In genomic region chr6:112016335-112016734, GRCh38 we compare ENCODE assay signal across 13 cellular contexts. TPM values are rescaled to one million over a fixed set of nuclear protein-coding genes. Genes with fewer than 3 reads are reported as not detected.
A peak's percentile ranks its signal among the peaks of the same experiment; 100 is the strongest.
DNase-seq lines count a peak whose midpoint lies in the region; ATAC-seq, FAIRE-seq and TF ChIP-seq lines count a peak whose summit lies in the region.
"Had no signal": no experiment of that assay in that cellular context is flagged by ENCODE, and none has a peak within 500 bp of the region (broad histone marks: within the 10 kb centered on the region; RNA-seq: fewer than 3 reads in every experiment).

No MANE protein-coding gene starts in this region.

- H3K9me3 Mint-ChIP-seq in CD4-positive, CD25-positive, alpha-beta regulatory T cell, result peaks cover 0 to 2% (median 0%) of the 10 kb centered on the region in 7 donors
- H3K9me3 Mint-ChIP-seq: naive thymus-derived CD4-positive, alpha-beta T cell had no signal

- no peaks in the 10 kb centered on the region for H3K27me3 ChIP-seq in CD4-positive, CD25-positive, alpha-beta regulatory T cell (ENCODE audit: control insufficient read depth, insufficient read depth, low read length)
- H3K27me3 ChIP-seq in endothelial cell of umbilical vein (ENCODE audit: control insufficient read depth in 2 of 2, insufficient read depth in 2 of 2, low read length in 2 of 2) (no peaks in the 10 kb centered on the region), pancreas (no peaks in the 10 kb centered on the region), PC-9 (ENCODE audit: insufficient read depth, low read depth) (no peaks in the 10 kb centered on the region)

- no peak for ATAC-seq in CD4-positive, CD25-positive, alpha-beta regulatory T cell (ENCODE audit: low read depth in 2 of 2)
- ATAC-seq in pancreas (no peak), HG03342 (IDR thresholded peaks at IDR 0.05; ENCODE audit: unreplicated experiment) (no peak)
- ATAC-seq: naive thymus-derived CD4-positive, alpha-beta T cell had no signal

- no peaks in the 10 kb centered on the region for H3K36me3 Mint-ChIP-seq in CD4-positive, CD25-positive, alpha-beta regulatory T cell
- H3K36me3 Mint-ChIP-seq: naive thymus-derived CD4-positive, alpha-beta T cell had no signal

- intact Hi-C loops in endothelial cell of umbilical vein (cut with micrococcal nuclease), result no loop called here
- intact Hi-C loops in pancreas (cut with DNase I), result no loop called here
- intact Hi-C loops in PC-9 (cut with micrococcal nuclease; ENCODE audit: unreplicated experiment), result no loop called here

- BruUV-seq in endothelial cell of umbilical vein (replicated peaks; lab: Mats Ljungman, UMichigan), result no TSS peak
- BruUV-seq in PC-9 (replicated peaks; lab: Mats Ljungman, UMichigan), result no TSS peak

- H2AFZ ChIP-seq in endothelial cell of umbilical vein (ENCODE audit: low read depth, low read length) (no peak overlapping the region), PC-9 (no peak overlapping the region)

- CTCF ChIA-PET in endothelial cell of umbilical vein (lab: Charles Lee) (interaction anchor here (0.8 to 3.0 kb wide), 5 partner anchors 8 to 27 kb away, joined by 3 to 13 read pairs (median 3); no protein-coding TSS in a partner anchor), PC-9 (lab: Charles Lee) (interaction anchor here (0.6 kb wide), 1 partner anchor 400 kb away, joined by 3 read pairs; no protein-coding TSS in a partner anchor)

- H3K27me3 Mint-ChIP-seq in CD4-positive, CD25-positive, alpha-beta regulatory T cell, result peaks cover 9% of the 10 kb centered on the region
- H3K27me3 Mint-ChIP-seq: naive thymus-derived CD4-positive, alpha-beta T cell had no signal

- peak; percentile 4 for FAIRE-seq in endothelial cell of umbilical vein (lab: Jason Lieb, UNC)
- no peak for FAIRE-seq in pancreas (lab: Jason Lieb, UNC)

- no peaks in the 10 kb centered on the region for H4K20me1 ChIP-seq in endothelial cell of umbilical vein (replicated peaks; ENCODE audit: control insufficient read depth, extremely low read depth, insufficient read depth, low read length)
- H4K20me1 ChIP-seq in PC-9 (ENCODE audit: insufficient read depth), result no peaks in the 10 kb centered on the region

- H3K4me3 Mint-ChIP-seq in CD4-positive, CD25-positive, alpha-beta regulatory T cell, result peak overlapping the region in 2 of 4 donors; percentile 14 to 56

- H3K4me2 ChIP-seq in endothelial cell of umbilical vein (ENCODE audit: insufficient read depth, low read length) (no peak overlapping the region), PC-9 (no peak overlapping the region)

- H3K4me1 ChIP-seq in CD4-positive, CD25-positive, alpha-beta regulatory T cell (ENCODE audit: control insufficient read depth, insufficient read depth, low read length, poor library complexity, severe bottlenecking), result no peaks in the 10 kb centered on the region
- H3K4me1 ChIP-seq in endothelial cell of umbilical vein (ENCODE audit: control insufficient read depth, extremely low read depth, insufficient read depth, low read length) (peaks cover 16% of the 10 kb centered on the region), pancreas (peaks cover 0 to 10% (median 9%) of the 10 kb centered on the region in 3 donors), PC-9 (replicated peaks; ENCODE audit: insufficient read depth) (0 out of 2 replicates have a peak, but pooled peaks cover 4% of the 10 kb centered on the region)

- POLR2A ChIA-PET in endothelial cell of umbilical vein (lab: Charles Lee) (no interaction called here), PC-9 (lab: Charles Lee; ENCODE audit: unreplicated experiment) (no interaction called here)

- no peaks in the 10 kb centered on the region for H3F3A ChIP-seq in PC-9 (ENCODE audit: insufficient read depth, low read depth)

- no peak for TF ChIP-seq CTCF in endothelial cell of umbilical vein (IDR thresholded peaks at IDR 0.05; ENCODE audit: extremely low read depth in 1 of 2, insufficient read depth in 1 of 2, low read depth in 1 of 2, low read length in 2 of 2)
- no peak for TF ChIP-seq CTCF in pancreas (IDR thresholded peaks at IDR 0.05)
- TF ChIP-seq CTCF in PC-9 (conservative IDR thresholded peaks at IDR 0.05), result no peak

- peaks cover 4 to 48% (median 14%) of the 10 kb centered on the region in 4 donors for H3K4me1 Mint-ChIP-seq in CD4-positive, CD25-positive, alpha-beta regulatory T cell

- no peaks in the 10 kb centered on the region for H3K9me3 ChIP-seq in CD4-positive, CD25-positive, alpha-beta regulatory T cell (ENCODE audit: control insufficient read depth in 2 of 2, low read length in 2 of 2)
- H3K9me3 ChIP-seq in endothelial cell of umbilical vein (replicated peaks; ENCODE audit: control insufficient read depth, insufficient read depth, low read length) (no peaks in the 10 kb centered on the region), pancreas (no peaks in the 10 kb centered on the region), PC-9 (ENCODE audit: insufficient read depth, low read depth) (no peaks in the 10 kb centered on the region)

- no peak for TF ChIP-seq POLR2A in endothelial cell of umbilical vein (IDR thresholded peaks at IDR 0.05; ENCODE audit: low read depth, low read length)

- H3K9me2 ChIP-seq in PC-9 (ENCODE audit: insufficient read depth), result no peaks in the 10 kb centered on the region

- H3K27ac ChIP-seq in CD4-positive, CD25-positive, alpha-beta regulatory T cell (ENCODE audit: insufficient read depth, low read length, poor library complexity, severe bottlenecking), result no peak overlapping the region
- H3K27ac ChIP-seq in endothelial cell of umbilical vein (ENCODE audit: insufficient read depth, low read depth, low read length) (no peak overlapping the region), pancreas (no peak overlapping the region), PC-9 (no peak overlapping the region)

- no peaks in the 10 kb centered on the region for H3K9me1 ChIP-seq in endothelial cell of umbilical vein (replicated peaks; ENCODE audit: control insufficient read depth, extremely low read depth, insufficient read depth, low read length)

- H3K9ac ChIP-seq in endothelial cell of umbilical vein (replicated peaks; ENCODE audit: extremely low read depth, insufficient read depth, low read length), result no peak overlapping the region

- H3K36me3 ChIP-seq in CD4-positive, CD25-positive, alpha-beta regulatory T cell (ENCODE audit: control insufficient read depth, insufficient read depth, low read length), result no peaks in the 10 kb centered on the region
- no peaks in the 10 kb centered on the region for H3K36me3 ChIP-seq in endothelial cell of umbilical vein (ENCODE audit: control insufficient read depth in 2 of 2, extremely low read depth in 1 of 2, insufficient read depth in 2 of 2, low read length in 2 of 2)
- no peaks in the 10 kb centered on the region for H3K36me3 ChIP-seq in pancreas
- H3K36me3 ChIP-seq in PC-9 (ENCODE audit: low read depth), result no peaks in the 10 kb centered on the region

- dilution Hi-C loops in endothelial cell of umbilical vein (cut with MboI; ENCODE audit: extremely low pct_ligation_motif_present, low sequenced_read_pairs), result no loop called here

- H3K27ac Mint-ChIP-seq in CD4-positive, CD25-positive, alpha-beta regulatory T cell, result peak overlapping the region; percentile 3 to 48 (median 14)

- no peaks in the 10 kb centered on the region for H3K79me2 ChIP-seq in endothelial cell of umbilical vein (ENCODE audit: control insufficient read depth, insufficient read depth, low read length)
- no peaks in the 10 kb centered on the region for H3K79me2 ChIP-seq in PC-9 (ENCODE audit: low read depth)

- no peak overlapping the region for H3K4me3 ChIP-seq in CD4-positive, CD25-positive, alpha-beta regulatory T cell (ENCODE audit: low read depth, low read length)
- H3K4me3 ChIP-seq in endothelial cell of umbilical vein (replicated peaks in 1 of 3; ENCODE audit: insufficient read depth in 1 of 3, low read depth in 1 of 3, low read length in 3 of 3) (no peak overlapping the region), pancreas (no peak overlapping the region), PC-9 (no peak overlapping the region)

- no peak for DNase-seq in CD4-positive, CD25-positive, alpha-beta regulatory T cell
- peak; percentile 34 for DNase-seq in M059J (ENCODE audit: low read depth)
- peak; percentile 45 for DNase-seq in endothelial cell of umbilical vein (ENCODE audit: low read depth, low spot score)
- DNase-seq in stimulated activated CD4-positive, alpha-beta T cell treated with anti-CD3 and anti-CD28 coated beads, Interleukin-15, amount 100 ng/mL, for 24 hours, result peak; percentile 84
- DNase-seq in SHP77 treated with DMSO at 0.1 percent for 48 hours (lab: John Stamatoyannopoulos, UW), result no peak
- no peak for DNase-seq in pancreas
- no peak for DNase-seq in PC-9
- DNase-seq: Calu3 had no signal

- 83 to 85% methylated on average over 6 of the region's 6 CpGs for WGBS in pancreas, 2 donors

TF ChIP-seq in endothelial cell of umbilical vein, 7 proteins besides CTCF, POLR2A, EP300 and RAD21:
- TF ChIP-seq POLR2AphosphoS5 (IDR thresholded peaks at IDR 0.05; ENCODE audit: insufficient read depth, low read depth, low read length), result no peak
- no peak for TF ChIP-seq FOS (IDR thresholded peaks at IDR 0.05; ENCODE audit: borderline replicate concordance, insufficient read depth, low read length)
- TF ChIP-seq GATA2 (IDR thresholded peaks at IDR 0.05; ENCODE audit: insufficient read depth, insufficient read length, low read depth, low read length), result no peak
- TF ChIP-seq MAX (IDR thresholded peaks at IDR 0.05; ENCODE audit: insufficient read depth, insufficient read length), result no peak
- no peak for TF ChIP-seq JUN (IDR thresholded peaks at IDR 0.05; ENCODE audit: borderline replicate concordance, insufficient read depth, insufficient read length, low read depth)
- no peak for TF ChIP-seq MYC (IDR thresholded peaks at IDR 0.05; ENCODE audit: low read depth, low read length)
- no peak for TF ChIP-seq EZH2 (IDR thresholded peaks at IDR 0.05; ENCODE audit: borderline replicate concordance, low read depth, low read length, severe bottlenecking)

RNA-seq across cellular contexts. Expression of gene CCN6, which starts 37.6 kb away (rescaled TPM):
- total RNA-seq in CD4-positive, CD25-positive, alpha-beta regulatory T cell, result not detected
- under 1 TPM in 3 of 4 donors, not detected in 1; 0.06 to 0.39 (median 0.11) TPM for polyA plus RNA-seq in CD4-positive, CD25-positive, alpha-beta regulatory T cell
- total RNA-seq in M059J (2014; rRNA removed; shearing (Covaris generic)), result not detected in 2 replicates
- not detected in 2 replicates for total RNA-seq in endothelial cell of umbilical vein
- not detected in 2 replicates for polyA plus RNA-seq in endothelial cell of umbilical vein
- not detected in 2 replicates for polyA plus RNA-seq in endothelial cell of umbilical vein (2011; cell fraction: cytosol; rRNA removed)
- polyA plus RNA-seq in endothelial cell of umbilical vein (2011; cell fraction: nucleus; rRNA removed), result not detected in 2 replicates
- polyA plus RNA-seq in endothelial cell of umbilical vein (2012), result 0.08 and 0.12 TPM in 2 replicates
- polyA minus RNA-seq in endothelial cell of umbilical vein, result not detected in 2 replicates
- not detected for polyA minus RNA-seq in endothelial cell of umbilical vein (2011; cell fraction: cytosol; rRNA and poly(A)+ RNA removed)
- not detected in 2 replicates for polyA minus RNA-seq in endothelial cell of umbilical vein (2011; cell fraction: nucleus; rRNA and poly(A)+ RNA removed)
- not detected for total RNA-seq in pancreas
- polyA plus RNA-seq in pancreas, result not detected
- not detected in 2 replicates for total RNA-seq in PC-9 (2021)
- total RNA-seq: Calu3; glomerular endothelial cell; naive thymus-derived CD4-positive, alpha-beta T cell; NCI-H460; T-helper 2 cell treated with Interferon-gamma antibody and Interleukin-4, amounts not matched to agents 100 ng/mL and 5 ng/mL, for 36 hours had no signal

Comparison
In these comparisons a context has a peak if more than half of its experiments do, and no peak if none do; other contexts are left out.
1. DNase-seq: peak in M059J (single experiment), endothelial cell of umbilical vein (single experiment) and stimulated activated CD4-positive, alpha-beta T cell treated with anti-CD3 and anti-CD28 coated beads, Interleukin-15, amount 100 ng/mL, for 24 hours (single experiment); none in CD4-positive, CD25-positive, alpha-beta regulatory T cell (0 of 3), SHP77 treated with DMSO at 0.1 percent for 48 hours (single experiment), pancreas (0 of 6) and PC-9 (0 of 2).